1 cellular context compared by ENCODE assay signal in the genomic region with DNA sequence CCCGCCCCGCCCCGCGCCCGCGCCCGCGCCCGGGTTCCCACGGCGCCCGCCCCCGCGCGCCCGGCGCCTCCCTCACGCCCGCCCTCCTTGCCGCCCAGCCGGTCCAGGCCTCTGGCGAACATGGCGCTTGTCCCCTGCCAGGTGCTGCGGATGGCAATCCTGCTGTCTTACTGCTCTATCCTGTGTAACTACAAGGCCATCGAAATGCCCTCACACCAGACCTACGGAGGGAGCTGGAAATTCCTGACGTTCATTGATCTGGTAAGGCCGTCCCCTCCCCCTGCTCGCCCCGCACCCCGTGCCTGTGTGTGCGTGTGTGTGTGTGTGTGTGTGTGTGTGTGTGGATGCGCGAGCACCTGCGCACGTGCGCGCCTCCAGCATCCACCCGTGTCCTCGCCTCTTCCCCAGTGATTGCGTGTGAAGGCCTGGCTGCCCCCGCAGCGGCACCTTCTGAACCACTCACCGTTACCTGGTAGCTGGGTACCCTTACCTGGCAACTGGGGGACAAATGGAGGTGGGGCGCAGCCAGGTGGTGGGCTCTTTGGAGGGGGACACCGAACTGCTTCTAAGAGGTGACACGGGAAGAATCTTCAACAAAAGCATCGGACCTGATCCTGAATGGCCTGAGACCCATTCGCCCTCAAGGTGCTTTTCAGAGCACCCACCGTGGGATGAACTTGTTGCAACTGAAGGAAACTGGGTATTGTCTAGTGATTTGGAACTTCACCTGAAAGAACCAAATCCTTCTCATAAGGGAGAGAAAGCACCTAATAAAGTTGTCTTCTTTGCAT.
TF ChIP-seq lines count a peak whose summit lies in the region.

A gene with protein sequence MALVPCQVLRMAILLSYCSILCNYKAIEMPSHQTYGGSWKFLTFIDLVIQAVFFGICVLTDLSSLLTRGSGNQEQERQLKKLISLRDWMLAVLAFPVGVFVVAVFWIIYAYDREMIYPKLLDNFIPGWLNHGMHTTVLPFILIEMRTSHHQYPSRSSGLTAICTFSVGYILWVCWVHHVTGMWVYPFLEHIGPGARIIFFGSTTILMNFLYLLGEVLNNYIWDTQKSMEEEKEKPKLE (plus strand): TSS at position 84 of the 791 bp plus-strand sequence. CDS start 37 bp downstream, at position 121.

TF ChIP-seq in HepG2, 621 proteins besides CTCF, POLR2A, EP300 and RAD21 (continued from another document and continues in another):
- TF ChIP-seq, protein P1, sequence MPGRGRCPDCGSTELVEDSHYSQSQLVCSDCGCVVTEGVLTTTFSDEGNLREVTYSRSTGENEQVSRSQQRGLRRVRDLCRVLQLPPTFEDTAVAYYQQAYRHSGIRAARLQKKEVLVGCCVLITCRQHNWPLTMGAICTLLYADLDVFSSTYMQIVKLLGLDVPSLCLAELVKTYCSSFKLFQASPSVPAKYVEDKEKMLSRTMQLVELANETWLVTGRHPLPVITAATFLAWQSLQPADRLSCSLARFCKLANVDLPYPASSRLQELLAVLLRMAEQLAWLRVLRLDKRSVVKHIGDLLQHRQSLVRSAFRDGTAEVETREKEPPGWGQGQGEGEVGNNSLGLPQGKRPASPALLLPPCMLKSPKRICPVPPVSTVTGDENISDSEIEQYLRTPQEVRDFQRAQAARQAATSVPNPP (CRISPR knock-in tag; IDR thresholded peaks at IDR 0.05): peak; percentile 10; the same call in 1 of the 2 replicates
- no peak for TF ChIP-seq SIX1 (CRISPR knock-in tag; IDR thresholded peaks at IDR 0.05; ENCODE audit: borderline replicate concordance)
- 0 out of 2 replicates have a peak, but pooled peaks have one; percentile 10 for TF ChIP-seq ZBTB21 (CRISPR knock-in tag; IDR thresholded peaks at IDR 0.05)
- peak; percentile 76; the same call in 1 of the 2 replicates for TF ChIP-seq ZSCAN21 (CRISPR knock-in tag; IDR thresholded peaks at IDR 0.05; ENCODE audit: borderline replicate concordance)
- peak; percentile 45; the same call in 1 of the 2 replicates for TF ChIP-seq ZNF292 (CRISPR knock-in tag; IDR thresholded peaks at IDR 0.05; ENCODE audit: borderline replicate concordance, low read depth)
- TF ChIP-seq, protein P2, sequence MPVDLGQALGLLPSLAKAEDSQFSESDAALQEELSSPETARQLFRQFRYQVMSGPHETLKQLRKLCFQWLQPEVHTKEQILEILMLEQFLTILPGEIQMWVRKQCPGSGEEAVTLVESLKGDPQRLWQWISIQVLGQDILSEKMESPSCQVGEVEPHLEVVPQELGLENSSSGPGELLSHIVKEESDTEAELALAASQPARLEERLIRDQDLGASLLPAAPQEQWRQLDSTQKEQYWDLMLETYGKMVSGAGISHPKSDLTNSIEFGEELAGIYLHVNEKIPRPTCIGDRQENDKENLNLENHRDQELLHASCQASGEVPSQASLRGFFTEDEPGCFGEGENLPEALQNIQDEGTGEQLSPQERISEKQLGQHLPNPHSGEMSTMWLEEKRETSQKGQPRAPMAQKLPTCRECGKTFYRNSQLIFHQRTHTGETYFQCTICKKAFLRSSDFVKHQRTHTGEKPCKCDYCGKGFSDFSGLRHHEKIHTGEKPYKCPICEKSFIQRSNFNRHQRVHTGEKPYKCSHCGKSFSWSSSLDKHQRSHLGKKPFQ (CRISPR knock-in tag; IDR thresholded peaks at IDR 0.05; ENCODE audit: insufficient replicate concordance): peak; percentile 85
- TF ChIP-seq ZNF660 (CRISPR knock-in tag; IDR thresholded peaks at IDR 0.05; ENCODE audit: borderline replicate concordance, low read depth): no peak; the same call in 1 of the 2 replicates
- TF ChIP-seq RARG (CRISPR knock-in tag; IDR thresholded peaks at IDR 0.05; ENCODE audit: low read depth): no peak
- TF ChIP-seq PHF8 (CRISPR knock-in tag; IDR thresholded peaks at IDR 0.05): peak; percentile 79
- 0 out of 2 replicates have a peak, but pooled peaks have one; percentile 20 for TF ChIP-seq ZNF30 (CRISPR knock-in tag; IDR thresholded peaks at IDR 0.05)
- TF ChIP-seq GPBP1L1 (CRISPR knock-in tag; IDR thresholded peaks at IDR 0.05): no peak
- no peak for TF ChIP-seq HDAC6 (IDR thresholded peaks at IDR 0.05; ENCODE audit: low read depth, low read length)
- no peak; the same call in 1 of the 2 replicates for TF ChIP-seq ARID3A (IDR thresholded peaks at IDR 0.05; ENCODE audit: low read depth, low read length)
- 0 out of 2 replicates have a peak, but pooled peaks have one; percentile 78 for TF ChIP-seq ATF5 (CRISPR knock-in tag; IDR thresholded peaks at IDR 0.05; ENCODE audit: low read depth)
- peak; percentile 93 for TF ChIP-seq ZNF383 (CRISPR knock-in tag; IDR thresholded peaks at IDR 0.05; ENCODE audit: borderline replicate concordance)
- no peak for TF ChIP-seq CREB1 (IDR thresholded peaks at IDR 0.05)
- TF ChIP-seq CREB1 (CRISPR knock-in tag; IDR thresholded peaks at IDR 0.05): no peak
- no peak for TF ChIP-seq ZNF34 (CRISPR knock-in tag; IDR thresholded peaks at IDR 0.05; ENCODE audit: borderline replicate concordance)
- peak; percentile 15; the same call in 1 of the 2 replicates for TF ChIP-seq NFIC (IDR thresholded peaks at IDR 0.05; ENCODE audit: low read length)
- no peak for TF ChIP-seq ZNF335 (CRISPR knock-in tag; IDR thresholded peaks at IDR 0.05)
- TF ChIP-seq ZZZ3 (CRISPR knock-in tag; IDR thresholded peaks at IDR 0.05; ENCODE audit: borderline replicate concordance): peak; percentile 70
- no peak; the same call in 1 of the 2 replicates for TF ChIP-seq GLI4 (CRISPR knock-in tag; IDR thresholded peaks at IDR 0.05; ENCODE audit: borderline replicate concordance)
- TF ChIP-seq ZFP37 (CRISPR knock-in tag; IDR thresholded peaks at IDR 0.05; ENCODE audit: borderline replicate concordance): 0 out of 2 replicates have a peak, but pooled peaks have one; percentile 0
- peak; percentile 41; the same call in 1 of the 2 replicates for TF ChIP-seq PITX1 (CRISPR knock-in tag; IDR thresholded peaks at IDR 0.05)
- TF ChIP-seq ZC3H4 (CRISPR knock-in tag; IDR thresholded peaks at IDR 0.05; ENCODE audit: borderline replicate concordance): peak; percentile 83; the same call in 1 of the 2 replicates
- 0 out of 2 replicates have a peak, but pooled peaks have one; percentile 77 for TF ChIP-seq ZNF101 (CRISPR knock-in tag; IDR thresholded peaks at IDR 0.05; ENCODE audit: borderline replicate concordance, low read depth)
- 0 out of 2 replicates have a peak, but pooled peaks have one; percentile 33 for TF ChIP-seq MAF1 (CRISPR knock-in tag; IDR thresholded peaks at IDR 0.05; ENCODE audit: borderline replicate concordance)
- TF ChIP-seq TP53 (CRISPR knock-in tag; conservative IDR thresholded peaks at IDR 0.05): no peak
- peak; percentile 79 for TF ChIP-seq ZNF782 (CRISPR knock-in tag; IDR thresholded peaks at IDR 0.05; ENCODE audit: borderline replicate concordance)
- no peak for TF ChIP-seq TEF (CRISPR knock-in tag; IDR thresholded peaks at IDR 0.05)
- peak; percentile 86; the same call in 1 of the 2 replicates for TF ChIP-seq ZNF446 (CRISPR knock-in tag; IDR thresholded peaks at IDR 0.05)
- TF ChIP-seq EZH2 (conservative IDR thresholded peaks at IDR 0.05; ENCODE audit: low read depth, low read length): no peak
- TF ChIP-seq SOX5 (CRISPR knock-in tag; IDR thresholded peaks at IDR 0.05; ENCODE audit: borderline replicate concordance): 0 out of 2 replicates have a peak, but pooled peaks have one; percentile 17
- no peak for TF ChIP-seq SNRNP70 (IDR thresholded peaks at IDR 0.05; ENCODE audit: low read depth, low read length)
- no peak for TF ChIP-seq ZSCAN25 (CRISPR knock-in tag; IDR thresholded peaks at IDR 0.05)
- TF ChIP-seq PAX8 (CRISPR knock-in tag; IDR thresholded peaks at IDR 0.05; ENCODE audit: borderline replicate concordance): peak; percentile 69; the same call in 1 of the 2 replicates
- TF ChIP-seq, protein P3, sequence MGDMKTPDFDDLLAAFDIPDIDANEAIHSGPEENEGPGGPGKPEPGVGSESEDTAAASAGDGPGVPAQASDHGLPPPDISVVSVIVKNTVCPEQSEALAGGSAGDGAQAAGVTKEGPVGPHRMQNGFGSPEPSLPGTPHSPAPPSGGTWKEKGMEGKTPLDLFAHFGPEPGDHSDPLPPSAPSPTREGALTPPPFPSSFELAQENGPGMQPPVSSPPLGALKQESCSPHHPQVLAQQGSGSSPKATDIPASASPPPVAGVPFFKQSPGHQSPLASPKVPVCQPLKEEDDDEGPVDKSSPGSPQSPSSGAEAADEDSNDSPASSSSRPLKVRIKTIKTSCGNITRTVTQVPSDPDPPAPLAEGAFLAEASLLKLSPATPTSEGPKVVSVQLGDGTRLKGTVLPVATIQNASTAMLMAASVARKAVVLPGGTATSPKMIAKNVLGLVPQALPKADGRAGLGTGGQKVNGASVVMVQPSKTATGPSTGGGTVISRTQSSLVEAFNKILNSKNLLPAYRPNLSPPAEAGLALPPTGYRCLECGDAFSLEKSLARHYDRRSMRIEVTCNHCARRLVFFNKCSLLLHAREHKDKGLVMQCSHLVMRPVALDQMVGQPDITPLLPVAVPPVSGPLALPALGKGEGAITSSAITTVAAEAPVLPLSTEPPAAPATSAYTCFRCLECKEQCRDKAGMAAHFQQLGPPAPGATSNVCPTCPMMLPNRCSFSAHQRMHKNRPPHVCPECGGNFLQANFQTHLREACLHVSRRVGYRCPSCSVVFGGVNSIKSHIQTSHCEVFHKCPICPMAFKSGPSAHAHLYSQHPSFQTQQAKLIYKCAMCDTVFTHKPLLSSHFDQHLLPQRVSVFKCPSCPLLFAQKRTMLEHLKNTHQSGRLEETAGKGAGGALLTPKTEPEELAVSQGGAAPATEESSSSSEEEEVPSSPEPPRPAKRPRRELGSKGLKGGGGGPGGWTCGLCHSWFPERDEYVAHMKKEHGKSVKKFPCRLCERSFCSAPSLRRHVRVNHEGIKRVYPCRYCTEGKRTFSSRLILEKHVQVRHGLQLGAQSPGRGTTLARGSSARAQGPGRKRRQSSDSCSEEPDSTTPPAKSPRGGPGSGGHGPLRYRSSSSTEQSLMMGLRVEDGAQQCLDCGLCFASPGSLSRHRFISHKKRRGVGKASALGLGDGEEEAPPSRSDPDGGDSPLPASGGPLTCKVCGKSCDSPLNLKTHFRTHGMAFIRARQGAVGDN (CRISPR knock-in tag; IDR thresholded peaks at IDR 0.05): peak; percentile 88
- no peak for TF ChIP-seq CCAR2 (optimal IDR thresholded peaks at IDR 0.05; ENCODE audit: low read depth, low read length)
- TF ChIP-seq ZNF749 (CRISPR knock-in tag; IDR thresholded peaks at IDR 0.05; ENCODE audit: borderline replicate concordance): peak; percentile 60; the same call in 1 of the 2 replicates
- no peak for TF ChIP-seq BCL6 (CRISPR knock-in tag; IDR thresholded peaks at IDR 0.05)
- TF ChIP-seq ZNF343 (CRISPR knock-in tag; IDR thresholded peaks at IDR 0.05): 0 out of 2 replicates have a peak, but pooled peaks have one; percentile 79
- no peak for TF ChIP-seq IKZF4 (CRISPR knock-in tag; IDR thresholded peaks at IDR 0.05; ENCODE audit: borderline replicate concordance, low read depth, not compliant biosample characterization)
- no peak for TF ChIP-seq JARID2 (CRISPR knock-in tag; IDR thresholded peaks at IDR 0.05; ENCODE audit: insufficient replicate concordance)
- peak; percentile 84 for TF ChIP-seq ZNF274 (CRISPR knock-in tag; IDR thresholded peaks at IDR 0.05)
- no peak for TF ChIP-seq ZNF652 (CRISPR knock-in tag; IDR thresholded peaks at IDR 0.05; ENCODE audit: borderline replicate concordance, low read depth)
- TF ChIP-seq MLX (CRISPR knock-in tag; IDR thresholded peaks at IDR 0.05): no peak; the same call in 1 of the 2 replicates
- no peak; the same call in 1 of the 2 replicates for TF ChIP-seq ZNF615 (CRISPR knock-in tag; IDR thresholded peaks at IDR 0.05; ENCODE audit: borderline replicate concordance)
